Comparison of ENCODE assay signal across 22 cellular contexts in genomic region chr6:119200774-119201173, GRCh38.
"Had no signal": no experiment of that assay in that cellular context is flagged by ENCODE, and none has a peak within 500 bp of the region (broad histone marks: within the 10 kb centered on the region; RNA-seq: fewer than 3 reads in every experiment).

No MANE protein-coding gene starts in this region.

- H3K4me3 ChIP-seq: adrenal gland, breast epithelium, esophagus squamous epithelium, gastrocnemius medialis, stomach, suprapubic skin, transverse colon, uterus had no signal

- H3K4me1 ChIP-seq: breast epithelium, esophagus squamous epithelium, gastrocnemius medialis, suprapubic skin, uterus had no signal

- ATAC-seq: activated CD4-positive, CD25-positive, alpha-beta regulatory T cell treated with anti-CD3 and anti-CD28 coated beads, Interleukin-2, amount 50 U/mL, for 24 hours; activated T-helper 17 cell treated with anti-CD3 and anti-CD28 coated beads, Interleukin-2, amount 50 U/mL, for 72 hours; gastrocnemius medialis; left ventricle myocardium superior; sciatic nerve; stimulated activated memory B cell treated with anti-CD40 and anti-IgM and Interleukin-4, amounts not matched to agents 10 μg/mL and 1 μg/mL and 100 μg/mL, for 72 hours had no signal

- H3K27ac ChIP-seq: adrenal gland, breast epithelium, esophagus squamous epithelium, gastrocnemius medialis, stomach, suprapubic skin, transverse colon, uterus had no signal

- H3K9me3 ChIP-seq: adrenal gland, breast epithelium, esophagus squamous epithelium, gastrocnemius medialis, stomach, suprapubic skin, transverse colon, uterus had no signal

- H3K27me3 ChIP-seq: adrenal gland, breast epithelium, esophagus squamous epithelium, gastrocnemius medialis, stomach, suprapubic skin, transverse colon, uterus had no signal

- DNase-seq: activated CD4-positive, alpha-beta T cell treated with anti-CD3 and anti-CD28 coated beads, Interleukin-2, amount 10 ng/mL, durations not matched to agents 7 days and 5 days; activated T-cell treated with anti-CD3 and anti-CD28 coated beads, Interleukin-2, amount 50 U/mL, for 1 hour; adrenal gland; effector memory CD4-positive, alpha-beta T cell; esophagus squamous epithelium; gastrocnemius medialis; head of caudate nucleus; left ventricle myocardium superior; nephron progenitor cell; stimulated activated CD4-positive, alpha-beta T cell treated with anti-CD3 and anti-CD28 coated beads, Interleukin-2, amount 100 ng/mL, for 24 hours; stomach; transverse colon; uterus had no signal

- H3K36me3 ChIP-seq: breast epithelium, gastrocnemius medialis, uterus had no signal

- FAIRE-seq: astrocyte, colon, small intestine had no signal
